Comparison of ENCODE assay signal across 22 cellular contexts in the genomic region with DNA sequence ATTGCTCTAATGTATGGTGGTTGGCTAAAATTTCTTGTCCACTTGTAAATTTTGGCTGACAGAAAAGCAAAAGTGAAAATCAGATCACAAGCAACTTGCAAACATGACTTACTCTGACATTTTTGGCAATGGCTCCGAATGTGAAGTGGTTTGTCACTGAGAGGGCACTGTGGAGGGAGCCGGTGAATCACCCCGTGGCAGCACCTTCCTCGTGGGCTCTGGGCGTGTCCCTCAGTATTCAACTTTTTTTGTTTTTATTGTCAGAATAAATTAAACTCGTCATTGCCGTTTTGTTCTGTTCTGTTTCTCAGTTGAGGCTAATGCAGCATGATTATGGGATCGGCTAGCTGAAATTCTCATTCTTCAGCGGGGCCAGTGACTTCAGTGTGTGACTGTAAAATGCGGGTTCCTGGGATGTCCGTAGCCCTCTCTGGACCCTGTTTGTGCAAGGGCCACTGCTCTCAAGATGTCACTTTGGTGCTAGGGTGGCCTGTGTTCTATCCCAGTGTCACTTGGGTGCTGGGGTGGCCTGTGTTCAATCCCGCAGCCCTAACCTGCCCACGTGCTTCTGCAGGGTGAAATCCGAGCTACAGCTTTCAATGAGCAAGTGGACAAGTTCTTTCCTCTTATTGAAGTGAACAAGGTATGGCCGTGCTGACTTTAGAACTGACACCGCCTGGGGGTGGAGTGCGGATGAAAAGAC. TPM values are rescaled to one million over a fixed set of nuclear protein-coding genes. Genes with fewer than 3 reads are reported as not detected.
A peak's percentile ranks its signal among the peaks of the same experiment; 100 is the strongest.
DNase-seq lines count a peak whose midpoint lies in the region; ATAC-seq and TF ChIP-seq lines count a peak whose summit lies in the region.
"Had no signal": no experiment of that assay in that cellular context is flagged by ENCODE, and none has a peak within 500 bp of the region (broad histone marks: within the 10 kb centered on the region; RNA-seq: fewer than 3 reads in every experiment).

No MANE protein-coding gene starts in this region.

- no peaks in the 10 kb centered on the region for H3K27me3 ChIP-seq in lung (ENCODE audit: control insufficient read depth, insufficient read depth)
- H3K27me3 ChIP-seq in GM23338 (ENCODE audit: insufficient read depth): no peaks in the 10 kb centered on the region
- H3K27me3 ChIP-seq: colonic mucosa, Peyer's patch had no signal

- H3K9me2 ChIP-seq in GM23338 (ENCODE audit: insufficient read depth): no peaks in the 10 kb centered on the region

- no peak for DNase-seq in activated naive CD4-positive, alpha-beta T cell treated with anti-CD3 and anti-CD28 coated beads, Interleukin-2, amount 50 U/mL, for 72 hours (ENCODE audit: low spot score in 2 of 2)
- DNase-seq in ELR (ENCODE audit: low read depth) (peak; percentile 14), astrocyte of the hippocampus (ENCODE audit: low read depth, low spot score) (peak; percentile 38), lung (ENCODE audit: low spot score) (peak; percentile 47), KBM-7 (no peak), GM23338 (ENCODE audit: low spot score) (no peak)
- DNase-seq: activated T-cell treated with anti-CD3 and anti-CD28 coated beads, Interleukin-2, amount 50 U/mL, for 48 hours; CD4-positive, alpha-beta T cell; colonic mucosa; DMS 273 treated with DMSO at 0.1 percent for 48 hours; NCI-H146; NCI-H524; nephron progenitor cell; Peyer's patch; T-helper 9 cell had no signal

- H3F3A ChIP-seq in GM23338 (replicated peaks; ENCODE audit: low read depth): peaks cover 6% of the 10 kb centered on the region; the same call in 1 of the 2 replicates

- no peaks in the 10 kb centered on the region for H3K4me1 ChIP-seq in lung (ENCODE audit: control insufficient read depth in 2 of 2, insufficient read depth in 2 of 2, low read length in 2 of 2)
- no peaks in the 10 kb centered on the region for H3K4me1 ChIP-seq in GM23338 (ENCODE audit: insufficient read depth)
- H3K4me1 ChIP-seq: colonic mucosa, Peyer's patch had no signal

- WGBS in lung, 2 donors: 77 to 88% methylated on average over 17 of the region's 17 CpGs

- no peak for ATAC-seq in activated naive CD4-positive, alpha-beta T cell treated with anti-CD3 and anti-CD28 coated beads, Interleukin-2, amount 50 U/mL, for 72 hours
- ATAC-seq in lung (ENCODE audit: insufficient read depth, low FRiP score) (no peak), GM23338 (no peak), HG03432 (IDR thresholded peaks at IDR 0.05; ENCODE audit: unreplicated experiment) (no peak)
- ATAC-seq: K562, left lobe of liver, sciatic nerve had no signal

- H4K20me1 ChIP-seq in GM23338 (replicated peaks; ENCODE audit: insufficient read depth): no peaks in the 10 kb centered on the region; the same call in none of the 2 replicates

- no peaks in the 10 kb centered on the region for H3K9me3 Mint-ChIP-seq in activated naive CD4-positive, alpha-beta T cell treated with anti-CD3 and anti-CD28 coated beads, Interleukin-2, amount 50 U/mL, for 24 hours
- H3K9me3 Mint-ChIP-seq in activated naive CD4-positive, alpha-beta T cell treated with anti-CD3 and anti-CD28 coated beads, Interleukin-2, amount 50 U/mL, for 72 hours: no peaks in the 10 kb centered on the region
- no peaks in the 10 kb centered on the region for H3K9me3 Mint-ChIP-seq in GM23338
- H3K9me3 Mint-ChIP-seq: brain; CD4-positive, alpha-beta T cell; nephron progenitor cell had no signal

- peaks cover 25% of the 10 kb centered on the region for H3K36me3 Mint-ChIP-seq in activated naive CD4-positive, alpha-beta T cell treated with anti-CD3 and anti-CD28 coated beads, Interleukin-2, amount 50 U/mL, for 24 hours
- H3K36me3 Mint-ChIP-seq in activated naive CD4-positive, alpha-beta T cell treated with anti-CD3 and anti-CD28 coated beads, Interleukin-2, amount 50 U/mL, for 72 hours: peaks cover 33% of the 10 kb centered on the region in 2 donors
- peaks cover 72% of the 10 kb centered on the region for H3K36me3 Mint-ChIP-seq in GM23338 (ENCODE audit: low read depth)

- H3K27me3 Mint-ChIP-seq in activated naive CD4-positive, alpha-beta T cell treated with anti-CD3 and anti-CD28 coated beads, Interleukin-2, amount 50 U/mL, for 24 hours: no peaks in the 10 kb centered on the region
- peaks cover 1% of the 10 kb centered on the region for H3K27me3 Mint-ChIP-seq in GM23338 (ENCODE audit: insufficient read depth, low read depth, poor library complexity)
- H3K27me3 Mint-ChIP-seq: CD4-positive, alpha-beta T cell had no signal

- H3K27ac Mint-ChIP-seq in activated naive CD4-positive, alpha-beta T cell treated with anti-CD3 and anti-CD28 coated beads, Interleukin-2, amount 50 U/mL, for 24 hours: peak overlapping the region; percentile 41
- H3K27ac Mint-ChIP-seq in activated naive CD4-positive, alpha-beta T cell treated with anti-CD3 and anti-CD28 coated beads, Interleukin-2, amount 50 U/mL, for 72 hours: no peak overlapping the region
- H3K27ac Mint-ChIP-seq in GM23338: no peak overlapping the region
- H3K27ac Mint-ChIP-seq: CD4-positive, alpha-beta T cell had no signal

- no peak overlapping the region for H2AFZ ChIP-seq in GM23338

- no peak for TF ChIP-seq CTCF in lung (IDR thresholded peaks at IDR 0.05; ENCODE audit: control extremely low read depth, extremely low read depth)
- TF ChIP-seq CTCF in GM23338 (conservative IDR thresholded peaks at IDR 0.05; ENCODE audit: low read depth in 2 of 2): no peak

- H3K36me3 ChIP-seq in lung (ENCODE audit: control insufficient read depth in 2 of 2, insufficient read depth in 2 of 2, low read length in 2 of 2) (peaks cover 20 to 51% of the 10 kb centered on the region in 2 donors), GM23338 (ENCODE audit: insufficient read depth) (peaks cover 35% of the 10 kb centered on the region)

- no peak overlapping the region for H3K4me3 ChIP-seq in lung
- no peak overlapping the region for H3K4me3 ChIP-seq in GM23338
- H3K4me3 ChIP-seq: colonic mucosa, K562, Peyer's patch, thoracic aorta had no signal

- H3K27ac ChIP-seq in lung (ENCODE audit: low read depth in 1 of 2, low read length in 1 of 2) (no peak overlapping the region), GM23338 (ENCODE audit: low read depth) (no peak overlapping the region)
- H3K27ac ChIP-seq: colonic mucosa, Peyer's patch, thoracic aorta had no signal

- H3K9me3 ChIP-seq in lung (ENCODE audit: control insufficient read depth in 2 of 2, insufficient read depth in 1 of 2, low read length in 1 of 2): no peaks in the 10 kb centered on the region
- H3K9me3 ChIP-seq: colonic mucosa, Peyer's patch, thoracic aorta had no signal

- H3K4me1 Mint-ChIP-seq in activated naive CD4-positive, alpha-beta T cell treated with anti-CD3 and anti-CD28 coated beads, Interleukin-2, amount 50 U/mL, for 24 hours: peaks cover 18% of the 10 kb centered on the region
- H3K4me1 Mint-ChIP-seq in GM23338: no peaks in the 10 kb centered on the region

- no peaks in the 10 kb centered on the region for H3K79me2 ChIP-seq in GM23338 (replicated peaks; ENCODE audit: insufficient read depth)

- H3K4me2 ChIP-seq in GM23338: no peak overlapping the region

- in situ Hi-C loops in KBM-7 (cut with MboI; ENCODE audit: low pct_unique_long_range_greater_than_20kb, low sequenced_read_pairs): no loop called here

- no peak overlapping the region for H3K4me3 Mint-ChIP-seq in activated naive CD4-positive, alpha-beta T cell treated with anti-CD3 and anti-CD28 coated beads, Interleukin-2, amount 50 U/mL, for 24 hours
- no peak overlapping the region for H3K4me3 Mint-ChIP-seq in GM23338
- H3K4me3 Mint-ChIP-seq: brain; CD4-positive, alpha-beta T cell; nephron progenitor cell had no signal

TF ChIP-seq in GM23338, 12 proteins besides CTCF, POLR2A, EP300 and RAD21:
- TF ChIP-seq EZH2phosphoT487 (IDR thresholded peaks at IDR 0.05; ENCODE audit: unreplicated experiment) (no peak), JUNB (IDR thresholded peaks at IDR 0.05; ENCODE audit: unreplicated experiment) (no peak), CREB1 (CRISPR knock-in tag; IDR thresholded peaks at IDR 0.05; ENCODE audit: low read depth) (no peak)

RNA-seq across cellular contexts. Expression of a gene that starts 48.8 kb away (rescaled TPM):
- 100 to 1,000 TPM; 118 to 174 TPM for total RNA-seq in activated naive CD4-positive, alpha-beta T cell treated with anti-CD3 and anti-CD28 coated beads, Interleukin-2, amount 50 U/mL, for 72 hours
- total RNA-seq in lung: 10 to 100 TPM; 44.1 to 82.6 TPM
- polyA plus RNA-seq in lung: 10 to 100 TPM; 10.7 to 23.0 TPM
- 42.5 and 52.1 TPM in 2 replicates for total RNA-seq in GM23338 (2014; rRNA removed; shearing (Covaris generic))
- 26.7 and 33.7 TPM in 2 replicates for polyA plus RNA-seq in GM23338 (2016; fragmentation: Nextera tagmentation; extraction: Ambion mirVana)

RNA-seq across cellular contexts. Expression of a gene that starts 48.9 kb away (rescaled TPM):
- 10 to 100 TPM; 18.5 to 19.8 TPM for total RNA-seq in activated naive CD4-positive, alpha-beta T cell treated with anti-CD3 and anti-CD28 coated beads, Interleukin-2, amount 50 U/mL, for 72 hours
- total RNA-seq in lung: 10 to 100 TPM; 14.7 to 18.2 TPM
- polyA plus RNA-seq in lung (1 to 10 TPM; 7.5 to 7.7 TPM), GM23338 (2016; fragmentation: Nextera tagmentation; extraction: Ambion mirVana) (14.8 and 17.0 TPM in 2 replicates)
- total RNA-seq in GM23338 (2014; rRNA removed; shearing (Covaris generic)): 18.4 and 21.9 TPM in 2 replicates

Comparison
In these comparisons a context has a peak if more than half of its experiments do, and no peak if none do; other contexts are left out.
1. DNase-seq: peak in ELR (single experiment), astrocyte of the hippocampus (single experiment) and lung (single experiment); none in activated naive CD4-positive, alpha-beta T cell treated with anti-CD3 and anti-CD28 coated beads, Interleukin-2, amount 50 U/mL, for 72 hours (0 of 2), KBM-7 (single experiment) and GM23338 (single experiment).